In genomic region chr6:166307981-166308768, GRCh38 we compare ENCODE assay signal across 9 cellular contexts. TPM values are rescaled to one million over a fixed set of nuclear protein-coding genes. Genes with fewer than 3 reads are reported as not detected.
DNase-seq lines count a peak whose midpoint lies in the region; ATAC-seq, FAIRE-seq and TF ChIP-seq lines count a peak whose summit lies in the region.
"Had no signal": no experiment of that assay in that cellular context is flagged by ENCODE, and none has a peak within 500 bp of the region (broad histone marks: within the 10 kb centered on the region; RNA-seq: fewer than 3 reads in every experiment).

PRR18 (minus strand) TSS chr6:166308392; CDS start chr6:166308142, 250 bp downstream.

- ATAC-seq in HG02885 (IDR thresholded peaks at IDR 0.05; ENCODE audit: poor library complexity, unreplicated experiment): peak; percentile 63
- peak; percentile 50 for ATAC-seq in gastroesophageal sphincter
- ATAC-seq in pancreas: peak; percentile 62 to 77 (median 74)

- no peak for TF ChIP-seq POLR2A in gastroesophageal sphincter (IDR thresholded peaks at IDR 0.05)

- H3K27me3 Mint-ChIP-seq in activated naive CD4-positive, alpha-beta T cell treated with anti-CD3 and anti-CD28 coated beads, Interleukin-2, amount 50 U/mL, for 24 hours: peaks cover 20% of the 10 kb centered on the region

- H3K36me3 Mint-ChIP-seq in activated naive CD4-positive, alpha-beta T cell treated with anti-CD3 and anti-CD28 coated beads, Interleukin-2, amount 50 U/mL, for 24 hours: no peaks in the 10 kb centered on the region

- no peaks in the 10 kb centered on the region for H3K9me3 Mint-ChIP-seq in activated naive CD4-positive, alpha-beta T cell treated with anti-CD3 and anti-CD28 coated beads, Interleukin-2, amount 50 U/mL, for 24 hours

- H3K27ac ChIP-seq in gastroesophageal sphincter (no peak within 1 kb of the TSS), pancreas (no peak within 1 kb of the TSS)

- WGBS in gastroesophageal sphincter (ENCODE audit: low coverage in 1 of 2), 2 donors: 20 to 25% methylated on average over 4 of the region's 78 CpGs
- WGBS in pancreas, 2 donors: 4 to 5% methylated on average over 43 to 78 of the region's 78 CpGs

- H3K27me3 ChIP-seq in gastroesophageal sphincter: peaks cover 69% of the 10 kb centered on the region
- no peaks in the 10 kb centered on the region for H3K27me3 ChIP-seq in pancreas

- H3K4me3 ChIP-seq in gastroesophageal sphincter (peak within 1 kb of the TSS; percentile 4 to 57), pancreas (peak within 1 kb of the TSS; percentile 26 to 59 (median 36))

- no peaks in the 10 kb centered on the region for H3K36me3 ChIP-seq in gastroesophageal sphincter
- H3K36me3 ChIP-seq in pancreas: no peaks in the 10 kb centered on the region

- intact Hi-C loops in pancreas (cut with DNase I): no loop called here

- no peaks in the 10 kb centered on the region for H3K9me3 ChIP-seq in gastroesophageal sphincter
- H3K9me3 ChIP-seq in pancreas: no peaks in the 10 kb centered on the region

- no peak within 1 kb of the TSS for H3K27ac Mint-ChIP-seq in activated naive CD4-positive, alpha-beta T cell treated with anti-CD3 and anti-CD28 coated beads, Interleukin-2, amount 50 U/mL, for 24 hours

- no peak for TF ChIP-seq EP300 in gastroesophageal sphincter (IDR thresholded peaks at IDR 0.05)

- peaks cover 5% of the 10 kb centered on the region for H3K4me1 Mint-ChIP-seq in activated naive CD4-positive, alpha-beta T cell treated with anti-CD3 and anti-CD28 coated beads, Interleukin-2, amount 50 U/mL, for 24 hours

- FAIRE-seq in pancreas (lab: Jason Lieb, UNC): no peak
- FAIRE-seq: endometrium had no signal

- no peak for TF ChIP-seq CTCF in gastroesophageal sphincter (IDR thresholded peaks at IDR 0.05)
- TF ChIP-seq CTCF in pancreas (IDR thresholded peaks at IDR 0.05): no peak

- H3K4me1 ChIP-seq in gastroesophageal sphincter: peaks cover 0 to 23% (median 12%) of the 10 kb centered on the region in 3 donors
- peaks cover 0 to 4% (median 0%) of the 10 kb centered on the region in 3 donors for H3K4me1 ChIP-seq in pancreas

- peak within 1 kb of the TSS; percentile 42 for H3K4me3 Mint-ChIP-seq in activated naive CD4-positive, alpha-beta T cell treated with anti-CD3 and anti-CD28 coated beads, Interleukin-2, amount 50 U/mL, for 24 hours

- DNase-seq in activated naive CD4-positive, alpha-beta T cell treated with anti-CD3 and anti-CD28 coated beads, Interleukin-2, amount 50 U/mL, for 16 hours: no peak
- peak; percentile 42 for DNase-seq in SW480 (ENCODE audit: low spot score)
- DNase-seq in pancreas: peak in 5 of 6 donors; percentile 16 to 79 (median 48)
- DNase-seq in COR-L47 (lab: John Stamatoyannopoulos, UW): no peak
- no peak for DNase-seq in activated gamma-delta T cell (lab: John Stamatoyannopoulos, UW)

RNA-seq across cellular contexts. Expression of gene PRR18, which starts in this region (rescaled TPM):
- not detected for total RNA-seq in gastroesophageal sphincter
- under 1 TPM; 0.06 to 0.61 (median 0.38) TPM for total RNA-seq in pancreas
- polyA plus RNA-seq in pancreas: under 1 TPM; 0.23 to 0.40 TPM

Comparison
In these comparisons a context has a peak if more than half of its experiments do, and no peak if none do; other contexts are left out.
1. Peak in ATAC-seq and H3K4me3 ChIP-seq in gastroesophageal sphincter; RNA of the gene not detected or under 1 TPM.
2. Peak in DNase-seq, ATAC-seq and H3K4me3 ChIP-seq in pancreas; RNA of the gene not detected or under 1 TPM.